Comparison of ENCODE assay signal across 10 cellular contexts in the genomic region with DNA sequence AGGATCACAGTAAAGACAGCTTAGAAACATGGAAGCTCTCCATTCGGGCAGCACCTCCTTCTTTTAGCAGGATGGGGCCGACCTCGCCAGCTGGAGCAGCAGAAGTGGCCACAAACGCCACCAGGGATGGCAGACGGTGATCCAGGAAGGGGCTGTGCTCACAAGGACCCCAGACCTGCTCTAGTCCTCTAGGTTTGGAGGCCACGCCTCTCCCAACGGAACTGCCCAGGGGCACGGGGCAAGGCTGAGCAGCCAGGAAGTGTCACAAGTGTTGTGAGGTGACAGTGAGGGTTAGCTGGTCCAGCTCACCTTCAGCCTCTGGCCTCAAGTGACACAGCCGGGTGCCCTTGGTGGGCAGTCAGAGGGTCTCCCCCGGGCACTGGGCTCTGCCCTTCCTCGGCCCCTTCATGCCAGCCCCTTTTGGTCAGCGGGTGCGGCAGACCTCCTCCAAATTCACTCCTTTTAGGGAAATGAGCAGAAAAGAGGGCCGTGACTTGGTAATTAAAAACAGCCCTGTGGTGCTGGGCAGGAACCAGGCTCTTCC. TPM values are rescaled to one million over a fixed set of nuclear protein-coding genes. Genes with fewer than 3 reads are reported as not detected.
DNase-seq lines count a peak whose midpoint lies in the region; ATAC-seq and TF ChIP-seq lines count a peak whose summit lies in the region.
"Had no signal": no experiment of that assay in that cellular context is flagged by ENCODE, and none has a peak within 500 bp of the region (broad histone marks: within the 10 kb centered on the region; RNA-seq: fewer than 3 reads in every experiment).

No MANE protein-coding gene starts in this region.

- peaks cover 9 to 78% (median 71%) of the 10 kb centered on the region in 12 donors for H3K4me1 ChIP-seq in heart left ventricle

- TF ChIP-seq CTCF in activated B cell treated with CpG ODN at 0.5 μM for 24 hours (IDR thresholded peaks at IDR 0.05), result no peak
- TF ChIP-seq CTCF in heart left ventricle (IDR thresholded peaks at IDR 0.05), result no peak
- no peak for TF ChIP-seq CTCF in WTC11 (IDR thresholded peaks at IDR 0.05)

- intact Hi-C loops in activated B cell treated with CpG ODN at 0.5 μM for 24 hours (cut with micrococcal nuclease), result no loop called here
- intact Hi-C loops in heart left ventricle (cut with DNase I), result loop anchor here in 7 of 10 donors (2.0 to 5.0 kb wide), 4 partner anchors 40 to 50 kb away; a partner anchor contains a TSS
- intact Hi-C loops in sciatic nerve (cut with DNase I), result no loop called here

- peak overlapping the region in 8 of 12 donors; percentile 12 to 50 (median 33) for H3K4me3 ChIP-seq in heart left ventricle

- no peaks in the 10 kb centered on the region for H3K27me3 ChIP-seq in heart left ventricle

- peak; percentile 39 for DNase-seq in ELF-1 (ENCODE audit: low read depth, low spot score)
- DNase-seq in activated B cell treated with CpG ODN at 0.5 μM for 24 hours, result no peak
- peak in 2 of 5 donors; percentile 41 to 61 for DNase-seq in heart left ventricle
- peak; percentile 77 for DNase-seq in sciatic nerve (ENCODE audit: low spot score)
- no peak for DNase-seq in SW 1271 (lab: John Stamatoyannopoulos, UW)
- no peak for DNase-seq in WTC11 (ENCODE audit: low spot score)
- DNase-seq: NCI-H1436 treated with DMSO at 0.1 percent for 48 hours; stimulated activated CD4-positive, alpha-beta T cell treated with anti-CD3 and anti-CD28 coated beads, Interleukin-4, amount 100 ng/mL, for 24 hours had no signal

- peaks cover 0 to 5% (median 0%) of the 10 kb centered on the region in 9 donors for H3K36me3 ChIP-seq in heart left ventricle

- TF ChIP-seq POLR2A in heart left ventricle (IDR thresholded peaks at IDR 0.05), result no peak

- H3K27ac ChIP-seq in heart left ventricle, result peak overlapping the region; percentile 86 to 98 (median 96)

- H3K27ac Mint-ChIP-seq in activated B cell treated with CpG ODN at 0.5 μM for 24 hours (peak overlapping the region; percentile 21), WTC11 (no peak overlapping the region)

- peak overlapping the region; percentile 46 for H3K4me3 Mint-ChIP-seq in activated B cell treated with CpG ODN at 0.5 μM for 24 hours
- H3K4me3 Mint-ChIP-seq in WTC11, result no peak overlapping the region

- H3K9me3 ChIP-seq in heart left ventricle, result no peaks in the 10 kb centered on the region

- H3K27me3 Mint-ChIP-seq in activated B cell treated with CpG ODN at 0.5 μM for 24 hours (peaks cover 7% of the 10 kb centered on the region), WTC11 (ENCODE audit: low read depth) (no peaks in the 10 kb centered on the region)

- POLR2A ChIA-PET in activated B cell treated with CpG ODN at 0.5 μM for 24 hours (lab: Charles Lee) (interaction anchor here (1.1 to 1.3 kb wide), 2 partner anchors 11 to 41 kb away, joined by 3 to 4 read pairs; no protein-coding TSS in a partner anchor), WTC11 (lab: Charles Lee) (no interaction called here)

- H3K9me3 Mint-ChIP-seq in activated B cell treated with CpG ODN at 0.5 μM for 24 hours (no peaks in the 10 kb centered on the region), WTC11 (no peaks in the 10 kb centered on the region)

- H3K36me3 Mint-ChIP-seq in activated B cell treated with CpG ODN at 0.5 μM for 24 hours (ENCODE audit: low read depth), result no peaks in the 10 kb centered on the region
- no peaks in the 10 kb centered on the region for H3K36me3 Mint-ChIP-seq in WTC11

- 41 to 52% (median 46%) methylated on average over 10 to 14 of the region's 14 CpGs for WGBS in heart left ventricle, 4 donors

- CTCF ChIA-PET in activated B cell treated with CpG ODN at 0.5 μM for 24 hours (lab: Charles Lee) (no interaction called here), WTC11 (lab: Charles Lee) (interaction anchor here (0.7 to 2.0 kb wide), 4 partner anchors 17 to 84 kb away, joined by 3 to 20 read pairs (median 4); no protein-coding TSS in a partner anchor)

- peaks cover 32% of the 10 kb centered on the region for H3K4me1 Mint-ChIP-seq in activated B cell treated with CpG ODN at 0.5 μM for 24 hours
- H3K4me1 Mint-ChIP-seq in WTC11, result peaks cover 33% of the 10 kb centered on the region

- peak; percentile 27 for ATAC-seq in activated B cell treated with CpG ODN at 0.5 μM for 24 hours (ENCODE audit: low read depth)
- ATAC-seq in heart left ventricle, result peak in 2 of 4 donors; percentile 2 to 3
- peak; percentile 5 for ATAC-seq in sciatic nerve
- no peak for ATAC-seq in WTC11
- no peak for ATAC-seq in GM19463 (IDR thresholded peaks at IDR 0.05; ENCODE audit: unreplicated experiment)
- ATAC-seq in HG02970 (IDR thresholded peaks at IDR 0.05; ENCODE audit: low FRiP score, unreplicated experiment), result no peak

TF ChIP-seq in WTC11, 78 proteins besides CTCF, POLR2A, EP300 and RAD21 (continues in another document):
- TF ChIP-seq, protein P1, sequence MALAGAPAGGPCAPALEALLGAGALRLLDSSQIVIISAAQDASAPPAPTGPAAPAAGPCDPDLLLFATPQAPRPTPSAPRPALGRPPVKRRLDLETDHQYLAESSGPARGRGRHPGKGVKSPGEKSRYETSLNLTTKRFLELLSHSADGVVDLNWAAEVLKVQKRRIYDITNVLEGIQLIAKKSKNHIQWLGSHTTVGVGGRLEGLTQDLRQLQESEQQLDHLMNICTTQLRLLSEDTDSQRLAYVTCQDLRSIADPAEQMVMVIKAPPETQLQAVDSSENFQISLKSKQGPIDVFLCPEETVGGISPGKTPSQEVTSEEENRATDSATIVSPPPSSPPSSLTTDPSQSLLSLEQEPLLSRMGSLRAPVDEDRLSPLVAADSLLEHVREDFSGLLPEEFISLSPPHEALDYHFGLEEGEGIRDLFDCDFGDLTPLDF (CRISPR knock-in tag; IDR thresholded peaks at IDR 0.05), result no peak
- TF ChIP-seq HMGA2 (CRISPR knock-in tag; IDR thresholded peaks at IDR 0.05) (no peak), OVOL2 (CRISPR knock-in tag; IDR thresholded peaks at IDR 0.05; ENCODE audit: borderline replicate concordance) (no peak), JUN (CRISPR knock-in tag; IDR thresholded peaks at IDR 0.05) (no peak)
- TF ChIP-seq, protein P2, sequence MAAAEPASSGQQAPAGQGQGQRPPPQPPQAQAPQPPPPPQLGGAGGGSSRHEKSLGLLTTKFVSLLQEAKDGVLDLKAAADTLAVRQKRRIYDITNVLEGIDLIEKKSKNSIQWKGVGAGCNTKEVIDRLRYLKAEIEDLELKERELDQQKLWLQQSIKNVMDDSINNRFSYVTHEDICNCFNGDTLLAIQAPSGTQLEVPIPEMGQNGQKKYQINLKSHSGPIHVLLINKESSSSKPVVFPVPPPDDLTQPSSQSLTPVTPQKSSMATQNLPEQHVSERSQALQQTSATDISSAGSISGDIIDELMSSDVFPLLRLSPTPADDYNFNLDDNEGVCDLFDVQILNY (CRISPR knock-in tag; IDR thresholded peaks at IDR 0.05), result no peak
- TF ChIP-seq, protein P3, sequence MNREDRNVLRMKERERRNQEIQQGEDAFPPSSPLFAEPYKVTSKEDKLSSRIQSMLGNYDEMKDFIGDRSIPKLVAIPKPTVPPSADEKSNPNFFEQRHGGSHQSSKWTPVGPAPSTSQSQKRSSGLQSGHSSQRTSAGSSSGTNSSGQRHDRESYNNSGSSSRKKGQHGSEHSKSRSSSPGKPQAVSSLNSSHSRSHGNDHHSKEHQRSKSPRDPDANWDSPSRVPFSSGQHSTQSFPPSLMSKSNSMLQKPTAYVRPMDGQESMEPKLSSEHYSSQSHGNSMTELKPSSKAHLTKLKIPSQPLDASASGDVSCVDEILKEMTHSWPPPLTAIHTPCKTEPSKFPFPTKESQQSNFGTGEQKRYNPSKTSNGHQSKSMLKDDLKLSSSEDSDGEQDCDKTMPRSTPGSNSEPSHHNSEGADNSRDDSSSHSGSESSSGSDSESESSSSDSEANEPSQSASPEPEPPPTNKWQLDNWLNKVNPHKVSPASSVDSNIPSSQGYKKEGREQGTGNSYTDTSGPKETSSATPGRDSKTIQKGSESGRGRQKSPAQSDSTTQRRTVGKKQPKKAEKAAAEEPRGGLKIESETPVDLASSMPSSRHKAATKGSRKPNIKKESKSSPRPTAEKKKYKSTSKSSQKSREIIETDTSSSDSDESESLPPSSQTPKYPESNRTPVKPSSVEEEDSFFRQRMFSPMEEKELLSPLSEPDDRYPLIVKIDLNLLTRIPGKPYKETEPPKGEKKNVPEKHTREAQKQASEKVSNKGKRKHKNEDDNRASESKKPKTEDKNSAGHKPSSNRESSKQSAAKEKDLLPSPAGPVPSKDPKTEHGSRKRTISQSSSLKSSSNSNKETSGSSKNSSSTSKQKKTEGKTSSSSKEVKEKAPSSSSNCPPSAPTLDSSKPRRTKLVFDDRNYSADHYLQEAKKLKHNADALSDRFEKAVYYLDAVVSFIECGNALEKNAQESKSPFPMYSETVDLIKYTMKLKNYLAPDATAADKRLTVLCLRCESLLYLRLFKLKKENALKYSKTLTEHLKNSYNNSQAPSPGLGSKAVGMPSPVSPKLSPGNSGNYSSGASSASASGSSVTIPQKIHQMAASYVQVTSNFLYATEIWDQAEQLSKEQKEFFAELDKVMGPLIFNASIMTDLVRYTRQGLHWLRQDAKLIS (CRISPR knock-in tag; IDR thresholded peaks at IDR 0.05; ENCODE audit: borderline replicate concordance), result no peak
- TF ChIP-seq, protein P4, sequence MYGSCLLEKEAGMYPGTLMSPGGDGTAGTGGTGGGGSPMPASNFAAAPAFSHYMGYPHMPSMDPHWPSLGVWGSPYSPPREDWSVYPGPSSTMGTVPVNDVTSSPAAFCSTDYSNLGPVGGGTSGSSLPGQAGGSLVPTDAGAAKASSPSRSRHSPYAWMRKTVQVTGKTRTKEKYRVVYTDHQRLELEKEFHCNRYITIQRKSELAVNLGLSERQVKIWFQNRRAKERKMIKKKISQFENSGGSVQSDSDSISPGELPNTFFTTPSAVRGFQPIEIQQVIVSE (CRISPR knock-in tag; IDR thresholded peaks at IDR 0.05; ENCODE audit: borderline replicate concordance), result no peak
- TF ChIP-seq, protein P5, sequence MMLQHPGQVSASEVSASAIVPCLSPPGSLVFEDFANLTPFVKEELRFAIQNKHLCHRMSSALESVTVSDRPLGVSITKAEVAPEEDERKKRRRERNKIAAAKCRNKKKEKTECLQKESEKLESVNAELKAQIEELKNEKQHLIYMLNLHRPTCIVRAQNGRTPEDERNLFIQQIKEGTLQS (CRISPR knock-in tag; conservative IDR thresholded peaks at IDR 0.05), result no peak

RNA-seq across cellular contexts. Expression of a gene that starts 20.4 kb away (rescaled TPM):
- total RNA-seq in activated B cell treated with CpG ODN at 0.5 μM for 24 hours (0.46 and 0.55 TPM in 2 replicates), heart left ventricle (1 to 10 TPM in 3 of 9 donors, under 1 TPM in 6; 0.23 to 3.3 (median 0.52) TPM), sciatic nerve (16.7 TPM), WTC11 (2021) (0.61 to 0.89 TPM (median 0.89 TPM) in 3 replicates)
- polyA plus RNA-seq in heart left ventricle, result 1 to 10 TPM in 1 of 2 donors, under 1 TPM in 1; 0.29 to 2.0 TPM

RNA-seq across cellular contexts. Expression of a gene that starts 42.0 kb away (rescaled TPM):
- total RNA-seq in activated B cell treated with CpG ODN at 0.5 μM for 24 hours, result 93.8 and 107 TPM in 2 replicates
- 10 to 100 TPM; 14.0 to 40.9 (median 21.0) TPM for total RNA-seq in heart left ventricle
- polyA plus RNA-seq in heart left ventricle, result 10 to 100 TPM; 11.7 to 18.3 TPM
- total RNA-seq in sciatic nerve, result 109 TPM
- 62.0 to 74.0 TPM (median 65.8 TPM) in 3 replicates for total RNA-seq in WTC11 (2021)

RNA-seq across cellular contexts. Expression of a gene that starts 42.6 kb away (rescaled TPM):
- 3.5 and 4.2 TPM in 2 replicates for total RNA-seq in activated B cell treated with CpG ODN at 0.5 μM for 24 hours
- 100 to 1,000 TPM in 4 of 9 donors, 10 to 100 TPM in 5; 65.6 to 201 (median 98.3) TPM for total RNA-seq in heart left ventricle
- polyA plus RNA-seq in heart left ventricle, result 10 to 100 TPM; 25.1 to 54.4 TPM
- total RNA-seq in sciatic nerve, result 720 TPM
- total RNA-seq in WTC11 (2021), result 36.9 to 39.3 TPM (median 37.1 TPM) in 3 replicates

Comparison
In these comparisons a context has a peak if more than half of its experiments do, and no peak if none do; other contexts are left out.
1. DNase-seq: peak in ELF-1 (single experiment) and sciatic nerve (single experiment); none in activated B cell treated with CpG ODN at 0.5 μM for 24 hours (single experiment), SW 1271 (0 of 2) and WTC11 (single experiment).
2. ATAC-seq: peak in activated B cell treated with CpG ODN at 0.5 μM for 24 hours (single experiment) and sciatic nerve (single experiment); none in WTC11 (single experiment), GM19463 (single experiment) and HG02970 (single experiment).
3. intact Hi-C loops: an anchor here in heart left ventricle (2.0 to 5.0 kb wide); none called in activated B cell treated with CpG ODN at 0.5 μM for 24 hours and sciatic nerve.